ENCODE assay signal across 12 cellular contexts in genomic region chr2:18903750-18904149, GRCh38.
A peak's percentile ranks its signal among the peaks of the same experiment; 100 is the strongest.
DNase-seq lines count a peak whose midpoint lies in the region; ATAC-seq, FAIRE-seq and TF ChIP-seq lines count a peak whose summit lies in the region.
"Had no signal": no experiment of that assay in that cellular context is flagged by ENCODE, and none has a peak within 500 bp of the region (broad histone marks: within the 10 kb centered on the region; RNA-seq: fewer than 3 reads in every experiment).

No MANE protein-coding gene starts in this region.

- CTCF ChIA-PET in GM12878 (lab: Yijun Ruan, JAX) = no interaction called here

- no peak overlapping the region for H3K27ac Mint-ChIP-seq in GM23338

- H3K27ac ChIP-seq in GM12878 (ENCODE audit: control insufficient read depth, insufficient read depth) (no peak overlapping the region), GM23338 (ENCODE audit: low read depth) (no peak overlapping the region)

- intact Hi-C loops in GM12878 (cut with micrococcal nuclease; ENCODE audit: unreplicated experiment) = no loop called here

- POLR2A ChIA-PET in GM12878 (lab: Charles Lee) = no interaction called here

- no TSS peak for BruUV-seq in GM12878 (replicated peaks; lab: Mats Ljungman, UMichigan)

- no peaks in the 10 kb centered on the region for H3K36me3 ChIP-seq in GM12878 (ENCODE audit: control insufficient read depth in 2 of 2, insufficient read depth in 2 of 2, low read length in 1 of 2)
- no peaks in the 10 kb centered on the region for H3K36me3 ChIP-seq in BE2C
- no peaks in the 10 kb centered on the region for H3K36me3 ChIP-seq in GM23338 (ENCODE audit: insufficient read depth)

- no peak overlapping the region for H3K9ac ChIP-seq in GM12878 (ENCODE audit: control insufficient read depth, insufficient read depth, low read length)

- H3K4me2 ChIP-seq in GM12878 (ENCODE audit: control insufficient read depth, insufficient read depth) (no peak overlapping the region; the same call in 1 of the 2 replicates), GM23338 (no peak overlapping the region)

- no peak for TF ChIP-seq EP300 in GM12878 (IDR thresholded peaks at IDR 0.05; ENCODE audit: borderline replicate concordance in 1 of 2, control insufficient read depth in 1 of 2, low read depth in 2 of 2, low read length in 2 of 2)

- no peak for DNase-seq in GM12878 (ENCODE audit: low read depth, low spot score)
- no peak for DNase-seq in activated CD8-positive, alpha-beta memory T cell treated with anti-CD3 and anti-CD28 coated beads, Interleukin-2, amount 50 U/mL, for 4 hours
- DNase-seq in BE2C = no peak
- DNase-seq in pons (ENCODE audit: low spot score) = no peak
- no peak for DNase-seq in GM23338 (ENCODE audit: low spot score)
- DNase-seq: activated CD4-positive, alpha-beta T cell treated with anti-CD3 and anti-CD28 coated beads for 4 hours; NCI-H2029 treated with DMSO at 0.1 percent for 48 hours; SHP77 treated with DMSO at 0.1 percent for 48 hours had no signal

- H3K36me3 Mint-ChIP-seq in GM23338 (ENCODE audit: low read depth) = no peaks in the 10 kb centered on the region

- no peaks in the 10 kb centered on the region for H3K9me3 Mint-ChIP-seq in GM23338

- no peak for TF ChIP-seq POLR2A in GM12878 (IDR thresholded peaks at IDR 0.05; ENCODE audit: low read depth, low read length)

- no peaks in the 10 kb centered on the region for H3K9me2 ChIP-seq in GM23338 (ENCODE audit: insufficient read depth)

- RAD21 ChIA-PET in GM12878 (lab: Charles Lee; ENCODE audit: unreplicated experiment) = no interaction called here

- in situ Hi-C loops in GM12878 (cut with MboI) = no loop called here

- no peak for TF ChIP-seq RAD21 in GM12878 (IDR thresholded peaks at IDR 0.05; ENCODE audit: insufficient read depth, low read depth, low read length)

- H3F3A ChIP-seq in GM23338 (replicated peaks; ENCODE audit: low read depth) = no peaks in the 10 kb centered on the region

- no peaks in the 10 kb centered on the region for H4K20me1 ChIP-seq in GM12878 (ENCODE audit: control insufficient read depth, insufficient read depth)
- no peaks in the 10 kb centered on the region for H4K20me1 ChIP-seq in GM23338 (replicated peaks; ENCODE audit: insufficient read depth)

- SMC1A ChIA-PET in GM12878 (lab: Charles Lee; ENCODE audit: uncharacterized antibody, unreplicated experiment) = no interaction called here

- H3K79me2 ChIP-seq in GM12878 (ENCODE audit: control insufficient read depth, insufficient read depth, low read length) (no peaks in the 10 kb centered on the region), GM23338 (replicated peaks; ENCODE audit: insufficient read depth) (no peaks in the 10 kb centered on the region)

- FAIRE-seq in GM12878 (lab: Jason Lieb, UNC) = peak; percentile 75
- FAIRE-seq: endometrium had no signal

- no peak overlapping the region for H3K4me3 Mint-ChIP-seq in GM23338

- H3K4me3 ChIP-seq in GM12878 = no peak overlapping the region
- H3K4me3 ChIP-seq in BE2C (ENCODE audit: low read depth, low read length) = no peak overlapping the region
- H3K4me3 ChIP-seq in GM23338 = no peak overlapping the region

- H3K4me1 ChIP-seq in GM12878 (ENCODE audit: control insufficient read depth, insufficient read depth, low read length) (peaks cover 10% of the 10 kb centered on the region), BE2C (no peaks in the 10 kb centered on the region), GM23338 (ENCODE audit: insufficient read depth) (no peaks in the 10 kb centered on the region)

- no peaks in the 10 kb centered on the region for H3K9me3 ChIP-seq in GM12878 (replicated peaks; ENCODE audit: control insufficient read depth, insufficient read depth, low read length)
- H3K9me3 ChIP-seq in BE2C = no peaks in the 10 kb centered on the region

- H2AFZ ChIP-seq in GM12878 (ENCODE audit: control insufficient read depth, low read depth, low read length) (no peak overlapping the region), GM23338 (no peak overlapping the region)

- no peaks in the 10 kb centered on the region for H3K4me1 Mint-ChIP-seq in GM23338

- peak; percentile 98 for ATAC-seq in GM18858 (IDR thresholded peaks at IDR 0.05; ENCODE audit: unreplicated experiment)
- ATAC-seq in GM21529 (IDR thresholded peaks at IDR 0.05; ENCODE audit: unreplicated experiment) = peak; percentile 96
- peak; percentile 87 for ATAC-seq in HG03135 (IDR thresholded peaks at IDR 0.05; ENCODE audit: unreplicated experiment)
- ATAC-seq in GM12878 = peak; percentile 89
- ATAC-seq in GM23338 = no peak

- TF ChIP-seq CTCF in GM12878 (IDR thresholded peaks at IDR 0.05 in 2 of 3, conservative IDR thresholded peaks at IDR 0.05 in 1 of 3; ENCODE audit: control insufficient read depth in 2 of 3, extremely low read depth in 1 of 3, insufficient read depth in 1 of 3, low read depth in 3 of 3, low read length in 3 of 3) (no peak), BE2C (IDR thresholded peaks at IDR 0.05; ENCODE audit: low read depth, low read length) (no peak), GM23338 (conservative IDR thresholded peaks at IDR 0.05; ENCODE audit: low read depth in 2 of 2) (no peak)

- H3K27me3 Mint-ChIP-seq in GM23338 (ENCODE audit: insufficient read depth, low read depth, poor library complexity) = peaks cover 2% of the 10 kb centered on the region

- 0% methylated on average over 3 of the region's 3 CpGs for WGBS in GM12878 (ENCODE audit: insufficient coverage, insufficient replicate concordance, low lambda C conversion rate, missing lambda C conversion rate)

- H3K27me3 ChIP-seq in GM12878 (replicated peaks in 1 of 2; ENCODE audit: control insufficient read depth in 2 of 2, insufficient read depth in 2 of 2, low read length in 1 of 2) = no peaks in the 10 kb centered on the region
- H3K27me3 ChIP-seq in BE2C = no peaks in the 10 kb centered on the region
- H3K27me3 ChIP-seq in GM23338 (ENCODE audit: insufficient read depth) = no peaks in the 10 kb centered on the region

TF ChIP-seq in GM12878, 131 proteins besides CTCF, POLR2A, EP300 and RAD21:
- peak; percentile 76; the same call in 1 of the 2 replicates for TF ChIP-seq TCF3 (IDR thresholded peaks at IDR 0.05; ENCODE audit: borderline replicate concordance, insufficient read depth, low read depth, low read length)
- TF ChIP-seq SP1 (IDR thresholded peaks at IDR 0.05; ENCODE audit: low read depth, low read length) = no peak
- TF ChIP-seq IKZF2 (IDR thresholded peaks at IDR 0.05) = 0 out of 4 replicates have a peak, but pooled peaks of 1 of the 2 experiments have one; percentile 11
- peak; percentile 89 for TF ChIP-seq CBFB (IDR thresholded peaks at IDR 0.05; ENCODE audit: low read depth)
- TF ChIP-seq RUNX3 (IDR thresholded peaks at IDR 0.05; ENCODE audit: low read length) = peak; percentile 91
- peak; percentile 89 for TF ChIP-seq EED (IDR thresholded peaks at IDR 0.05; ENCODE audit: low read depth)

TF ChIP-seq in GM23338, 12 proteins besides CTCF, POLR2A, EP300 and RAD21 (continues in another document):
- TF ChIP-seq ZNF114 (CRISPR knock-in tag; IDR thresholded peaks at IDR 0.05) (no peak), JUNB (IDR thresholded peaks at IDR 0.05; ENCODE audit: unreplicated experiment) (no peak), STAT1 (IDR thresholded peaks at IDR 0.05; ENCODE audit: unreplicated experiment) (no peak), POLR2AphosphoS5 (IDR thresholded peaks at IDR 0.05; ENCODE audit: low read depth) (no peak), ETS1 (IDR thresholded peaks at IDR 0.05) (no peak), ZNF331 (CRISPR knock-in tag; IDR thresholded peaks at IDR 0.05; ENCODE audit: low read depth) (no peak), EZH2phosphoT487 (IDR thresholded peaks at IDR 0.05; ENCODE audit: unreplicated experiment) (no peak), NANOG (IDR thresholded peaks at IDR 0.05; ENCODE audit: borderline replicate concordance) (no peak), EZH2 (IDR thresholded peaks at IDR 0.05; ENCODE audit: low read depth, unreplicated experiment) (no peak), REST (IDR thresholded peaks at IDR 0.05; ENCODE audit: unreplicated experiment) (no peak), CREB1 (CRISPR knock-in tag; IDR thresholded peaks at IDR 0.05; ENCODE audit: low read depth) (no peak)
